In genomic region chr11:59550368-59550841, GRCh38 we compare ENCODE assay signal across 1 cellular context.
TF ChIP-seq lines count a peak whose summit lies in the region.

No MANE protein-coding gene starts in this region.

TF ChIP-seq in K562, 482 proteins besides CTCF, POLR2A, EP300 and RAD21 (continued from another document and continues in another):
- TF ChIP-seq MLLT1 (IDR thresholded peaks at IDR 0.05) (peak; percentile 47 to 60; a peak in 3 of 4 replicates), ZNF311 (CRISPR knock-in tag; IDR thresholded peaks at IDR 0.05) (no peak), ZNF431 (CRISPR knock-in tag; IDR thresholded peaks at IDR 0.05) (peak; percentile 77), GTF2F1 (IDR thresholded peaks at IDR 0.05; ENCODE audit: low read depth, low read length) (0 out of 2 replicates have a peak, but pooled peaks have one; percentile 57), ZNF347 (CRISPR knock-in tag; IDR thresholded peaks at IDR 0.05; ENCODE audit: low read depth) (no peak), CBX2 (IDR thresholded peaks at IDR 0.05; ENCODE audit: insufficient read depth, low read length, poor library complexity, severe bottlenecking) (no peak), TRIM24 (IDR thresholded peaks at IDR 0.05) (peak in 1 of 2 experiments; percentile 45; a peak in 2 of 4 replicates), RBM17 (IDR thresholded peaks at IDR 0.05; ENCODE audit: borderline replicate concordance, low read depth, low read length) (no peak), WHSC1 (IDR thresholded peaks at IDR 0.05; ENCODE audit: low read length) (no peak), HMGN3 (IDR thresholded peaks at IDR 0.05; ENCODE audit: borderline replicate concordance, extremely low read depth, insufficient read length, low read depth, low read length) (peak; percentile 73), GTF2B (IDR thresholded peaks at IDR 0.05; ENCODE audit: extremely low read depth, insufficient read length) (no peak), ZFPM2 (CRISPR knock-in tag; IDR thresholded peaks at IDR 0.05) (0 out of 2 replicates have a peak, but pooled peaks have one; percentile 20), E2F6 (IDR thresholded peaks at IDR 0.05; ENCODE audit: borderline replicate concordance in 1 of 2, extremely low read depth in 1 of 2, insufficient read depth in 1 of 2, insufficient read length in 1 of 2, low read depth in 1 of 2, low read length in 1 of 2, poor library complexity in 1 of 2, severe bottlenecking in 1 of 2) (peak; percentile 93 to 97), MECOM (CRISPR knock-in tag; IDR thresholded peaks at IDR 0.05) (no peak), MLX (CRISPR knock-in tag; conservative IDR thresholded peaks at IDR 0.05) (no peak), ZNF830 (CRISPR knock-in tag; IDR thresholded peaks at IDR 0.05) (no peak), ZC3H4 (CRISPR knock-in tag; IDR thresholded peaks at IDR 0.05; ENCODE audit: borderline replicate concordance) (no peak), E2F4 (CRISPR knock-in tag; IDR thresholded peaks at IDR 0.05; ENCODE audit: low read depth) (0 out of 2 replicates have a peak, but pooled peaks have one; percentile 64), ILF3 (IDR thresholded peaks at IDR 0.05; ENCODE audit: borderline replicate concordance) (peak; percentile 89; the same call in 1 of the 2 replicates), TRIM25 (IDR thresholded peaks at IDR 0.05; ENCODE audit: borderline replicate concordance) (no peak), KDM5B (IDR thresholded peaks at IDR 0.05; ENCODE audit: insufficient replicate concordance, low read depth, low read length) (peak; percentile 34), NFATC3 (IDR thresholded peaks at IDR 0.05) (peak; percentile 44), NR2F6 (CRISPR knock-in tag; IDR thresholded peaks at IDR 0.05) (no peak), ZNF197 (CRISPR knock-in tag; IDR thresholded peaks at IDR 0.05; ENCODE audit: low read depth) (no peak), CCNT2 (IDR thresholded peaks at IDR 0.05; ENCODE audit: borderline replicate concordance, extremely low read depth, insufficient read length, low read depth, low read length) (peak; percentile 65), HNRNPLL (IDR thresholded peaks at IDR 0.05; ENCODE audit: low read depth, low read length, poor library complexity, severe bottlenecking) (peak; percentile 59), POLR3A (IDR thresholded peaks at IDR 0.05; ENCODE audit: borderline replicate concordance, extremely low read depth, insufficient read depth, insufficient read length) (peak; percentile 82), ZNF232 (CRISPR knock-in tag; IDR thresholded peaks at IDR 0.05) (no peak), ARNT (IDR thresholded peaks at IDR 0.05) (no peak; a peak in 2 of 4 replicates), HDAC6 (IDR thresholded peaks at IDR 0.05; ENCODE audit: low read depth, low read length) (no peak), TRIM28 (IDR thresholded peaks at IDR 0.05) (peak; percentile 73), RB1 (IDR thresholded peaks at IDR 0.05; ENCODE audit: low read depth) (no peak), CHCHD3 (CRISPR knock-in tag; IDR thresholded peaks at IDR 0.05) (no peak), SMAD2 (IDR thresholded peaks at IDR 0.05; ENCODE audit: low read depth, low read length) (no peak), STAT6 (CRISPR knock-in tag; IDR thresholded peaks at IDR 0.05) (no peak), UBTF (IDR thresholded peaks at IDR 0.05; ENCODE audit: borderline replicate concordance in 1 of 2, low read depth in 2 of 2, low read length in 2 of 2) (peak; percentile 95 to 99; a peak in 3 of 4 replicates), CREB3 (tag; conservative IDR thresholded peaks at IDR 0.05; ENCODE audit: low read depth) (no peak), ZNF224 (CRISPR knock-in tag; IDR thresholded peaks at IDR 0.05) (no peak), ADNP (tag; IDR thresholded peaks at IDR 0.05) (no peak), TAF1 (IDR thresholded peaks at IDR 0.05; ENCODE audit: control insufficient read depth, extremely low read depth, insufficient read depth, low read length, severe bottlenecking) (peak; percentile 61), CREB5 (CRISPR knock-in tag; IDR thresholded peaks at IDR 0.05) (no peak), DEAF1 (CRISPR knock-in tag; IDR thresholded peaks at IDR 0.05) (no peak), TCF15 (CRISPR knock-in tag; IDR thresholded peaks at IDR 0.05) (no peak), SP1 (CRISPR knock-in tag; IDR thresholded peaks at IDR 0.05) (peak; percentile 69), JUN (IDR thresholded peaks at IDR 0.05; ENCODE audit: borderline replicate concordance, low read depth, low read length) (peak; percentile 17; the same call in 1 of the 2 replicates), JUN (CRISPR knock-in tag; IDR thresholded peaks at IDR 0.05; ENCODE audit: borderline replicate concordance) (no peak), ZNF561 (CRISPR knock-in tag; conservative IDR thresholded peaks at IDR 0.05) (no peak), ZFP1 (CRISPR knock-in tag; IDR thresholded peaks at IDR 0.05) (no peak)
